Comparison of ENCODE assay signal across 8 cellular contexts in the genomic region with DNA sequence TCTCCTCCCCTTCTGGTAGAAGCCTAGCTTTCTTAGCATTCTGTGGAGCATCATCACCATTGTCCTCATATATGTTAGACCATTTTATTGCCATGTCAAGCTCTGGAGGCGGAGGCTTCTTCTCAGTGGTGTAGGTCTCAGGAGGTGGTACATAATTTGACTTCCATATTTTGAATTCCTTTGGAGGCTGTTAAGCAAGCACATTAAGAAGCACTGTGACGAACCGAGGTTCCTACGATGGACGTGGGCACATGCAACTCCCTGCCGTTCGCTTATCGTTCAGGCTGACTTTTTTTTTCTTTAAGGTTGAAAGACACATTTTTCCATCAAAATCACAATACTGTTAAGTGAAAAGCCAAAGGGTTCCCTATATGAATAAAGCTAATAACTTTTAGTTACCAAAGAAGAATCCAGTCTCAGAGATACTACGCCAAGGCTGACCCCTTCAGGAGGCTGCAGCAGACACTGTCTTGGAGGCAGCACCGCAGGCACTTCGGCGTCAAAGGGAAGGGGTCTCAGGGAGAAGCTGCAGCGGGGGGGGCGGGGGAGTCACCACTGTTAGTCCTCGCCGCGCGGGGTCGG. TPM values are rescaled to one million over a fixed set of nuclear protein-coding genes. Genes with fewer than 3 reads are reported as not detected.
DNase-seq lines count a peak whose midpoint lies in the region; ATAC-seq, FAIRE-seq and TF ChIP-seq lines count a peak whose summit lies in the region.

No MANE protein-coding gene starts in this region.

- H3K4ac ChIP-seq in IMR-90 (ENCODE audit: low read depth, low read length), result peak overlapping the region; percentile 34; the same call in 1 of the 2 replicates

- H3K79me1 ChIP-seq in IMR-90 (ENCODE audit: low read depth in 1 of 2, low read length in 2 of 2), result peaks cover 12 to 22% of the 10 kb centered on the region in 2 experiments

- intact Hi-C loops in IMR-90 (cut with micrococcal nuclease), result loop anchor here (1.0 to 2.0 kb wide), 3 partner anchors 58 to 313 kb away; partner anchors contain the start of gene SYDE2
- intact Hi-C loops in mucosa of descending colon (cut with DNase I, micrococcal nuclease), result loop anchor here (5.0 to 10.0 kb wide), 3 partner anchors 54 to 314 kb away; partner anchors contain the start of gene SYDE2 (in 1 of the 2)

- no peak for DNase-seq in AG04449 (ENCODE audit: low read depth, low spot score)
- DNase-seq in IMR-90, result no peak
- DNase-seq in bronchial epithelial cell (ENCODE audit: low read depth), result no peak
- DNase-seq in mucosa of descending colon, result no peak
- DNase-seq in DMS153 (lab: John Stamatoyannopoulos, UW), result no peak

- TSS peak; percentile 29 for BruUV-seq in IMR-90 (replicated peaks; lab: Mats Ljungman, UMichigan)

- in situ Hi-C loops in IMR-90 (cut with MboI; ENCODE audit: low sequenced_read_pairs), result loop anchor here (5.0 kb wide), 1 partner anchor 311 kb away; no protein-coding TSS in a partner anchor

- H3K27ac ChIP-seq in IMR-90 (ENCODE audit: insufficient read depth, low read length), result peak overlapping the region; percentile 85

- H2AK5ac ChIP-seq in IMR-90 (ENCODE audit: low read depth, low read length), result 0 out of 2 replicates have a peak overlapping the region, but pooled peaks have one; percentile 90

- dilution Hi-C loops in IMR-90 (cut with HindIII; ENCODE audit: low sequenced_read_pairs, unreplicated experiment), result no loop called here

- H4K91ac ChIP-seq in IMR-90 (ENCODE audit: insufficient read depth, low read depth, low read length), result no peak overlapping the region

- H3K36me3 ChIP-seq in IMR-90 (ENCODE audit: control insufficient read depth, insufficient read depth, low read length) (peaks cover 6% of the 10 kb centered on the region), bronchial epithelial cell (ENCODE audit: control insufficient read depth, insufficient read depth, low read length) (peaks cover 3% of the 10 kb centered on the region), mucosa of descending colon (ENCODE audit: low read depth) (no peaks in the 10 kb centered on the region)

- peak overlapping the region; percentile 88 for H2AK9ac ChIP-seq in IMR-90 (replicated peaks; ENCODE audit: low read depth, low read length, poor library complexity)

- H4K8ac ChIP-seq in IMR-90 (ENCODE audit: low read depth in 2 of 2, low read length in 2 of 2), result no peak overlapping the region; a peak in 1 of 4 replicates

- H3K4me2 ChIP-seq in IMR-90 (ENCODE audit: low read depth, low read length), result peak overlapping the region; percentile 99

- TF ChIP-seq POLR2A in IMR-90 (IDR thresholded peaks at IDR 0.05; ENCODE audit: low read depth, low read length), result no peak

- no peak overlapping the region for H4K5ac ChIP-seq in IMR-90 (ENCODE audit: low read depth, low read length)

- peak overlapping the region; percentile 93 for H3K4me3 ChIP-seq in AG04449 (ENCODE audit: low read depth, low read length)
- peak overlapping the region; percentile 83 for H3K4me3 ChIP-seq in IMR-90 (ENCODE audit: insufficient read depth, low read depth, low read length)
- H3K4me3 ChIP-seq in bronchial epithelial cell (ENCODE audit: low read depth, low read length), result peak overlapping the region; percentile 99
- H3K4me3 ChIP-seq in mucosa of descending colon, result peak overlapping the region; percentile 97

- H3K23ac ChIP-seq in IMR-90 (ENCODE audit: low read depth, low read length), result peak overlapping the region; percentile 13; the same call in 1 of the 2 replicates

- WGBS in IMR-90 (ENCODE audit: extremely low coverage in 2 of 2, insufficient read length in 1 of 2), 2 experiments, result 4% methylated on average over 9 of the region's 19 CpGs; no CpG with 5 or more reads in 1 of the 2 experiments

- H2BK5ac ChIP-seq in IMR-90 (ENCODE audit: low read depth, low read length, poor library complexity, severe bottlenecking), result peak overlapping the region; percentile 32

- no peak overlapping the region; the same call in 1 of the 2 replicates for H3K56ac ChIP-seq in IMR-90 (ENCODE audit: extremely low read depth, insufficient read depth, low read length)

- ATAC-seq in IMR-90 (ENCODE audit: low read depth), result peak; percentile 6
- peak; percentile 15 for ATAC-seq in mucosa of descending colon
- ATAC-seq in HG02588 (IDR thresholded peaks at IDR 0.05; ENCODE audit: unreplicated experiment), result no peak
- no peak for ATAC-seq in HG03565 (IDR thresholded peaks at IDR 0.05; ENCODE audit: unreplicated experiment)
- no peak for ATAC-seq in GM18858 (IDR thresholded peaks at IDR 0.05; ENCODE audit: unreplicated experiment)

- H3K9ac ChIP-seq in IMR-90 (ENCODE audit: low read depth, low read length), result peak overlapping the region; percentile 96

- no peak for TF ChIP-seq RAD21 in IMR-90 (IDR thresholded peaks at IDR 0.05; ENCODE audit: low read length)

- peaks cover 3% of the 10 kb centered on the region; the same call in 1 of the 2 replicates for H3K4me1 ChIP-seq in IMR-90 (ENCODE audit: control insufficient read depth, insufficient read depth, low read length)
- peaks cover 21% of the 10 kb centered on the region for H3K4me1 ChIP-seq in mucosa of descending colon (ENCODE audit: low read depth)

- H2BK15ac ChIP-seq in IMR-90 (ENCODE audit: low read depth, low read length), result no peak overlapping the region

- H2BK20ac ChIP-seq in IMR-90 (ENCODE audit: low read depth, low read length), result no peak overlapping the region

- 0 out of 2 replicates have a peak, but pooled peaks cover 2% of the 10 kb centered on the region for H3K9me1 ChIP-seq in IMR-90 (ENCODE audit: insufficient read depth, low read length)

- no peaks in the 10 kb centered on the region for H3K27me3 ChIP-seq in IMR-90 (ENCODE audit: control insufficient read depth, insufficient read depth, low read length)
- no peaks in the 10 kb centered on the region for H3K27me3 ChIP-seq in bronchial epithelial cell (ENCODE audit: control insufficient read depth, insufficient read depth, low read length)

- H4K20me1 ChIP-seq in IMR-90 (ENCODE audit: insufficient read depth, low read length), result peaks cover 13% of the 10 kb centered on the region; the same call in 1 of the 2 replicates

- CTCF ChIA-PET in AG04449 (lab: Yijun Ruan, JAX), result interaction anchor here (0.6 to 20.6 kb wide), 47 partner anchors 9 to 435 kb away, joined by 3 to 675 read pairs (median 5); partner anchors contain the start of genes BCL10 and SYDE2
- CTCF ChIA-PET in IMR-90 (lab: Yijun Ruan, JAX), result interaction anchor here (0.6 to 3.1 kb wide), 15 partner anchors 10 to 1134 kb away, joined by 3 to 38 read pairs (median 4); partner anchors contain the start of gene BCL10

- no peak overlapping the region for H3K18ac ChIP-seq in IMR-90 (ENCODE audit: low read depth, low read length)

- no peak overlapping the region for H2BK120ac ChIP-seq in IMR-90 (ENCODE audit: low read depth, low read length)

- peak; percentile 9 for TF ChIP-seq CTCF in AG04449 (IDR thresholded peaks at IDR 0.05; ENCODE audit: insufficient read depth, low read length, missing control alignments)
- peak; percentile 15; the same call in 1 of the 2 replicates for TF ChIP-seq CTCF in IMR-90 (conservative IDR thresholded peaks at IDR 0.05; ENCODE audit: low read depth, low read length)
- no peak for TF ChIP-seq CTCF in bronchial epithelial cell (IDR thresholded peaks at IDR 0.05; ENCODE audit: insufficient read depth, low read length, severe bottlenecking)
- no peak for TF ChIP-seq CTCF in mucosa of descending colon (IDR thresholded peaks at IDR 0.05)

- H3K14ac ChIP-seq in IMR-90 (replicated peaks; ENCODE audit: low read depth, low read length), result peak overlapping the region; percentile 68; the same call in 1 of the 2 replicates

- H3K9me3 ChIP-seq in IMR-90 (ENCODE audit: control insufficient read depth, insufficient read depth, low read length), result no peaks in the 10 kb centered on the region
- no peaks in the 10 kb centered on the region for H3K9me3 ChIP-seq in mucosa of descending colon

- peak overlapping the region; percentile 97 for H2AFZ ChIP-seq in IMR-90 (replicated peaks; ENCODE audit: low read length, poor library complexity)

- FAIRE-seq in bronchial epithelial cell (lab: Jason Lieb, UNC), result no peak

- POLR2A ChIA-PET in AG04449 (lab: Yijun Ruan, JAX) (interaction anchor here (1.2 to 2.2 kb wide), 4 partner anchors 11 to 314 kb away, joined by 3 to 10 read pairs (median 4); partner anchors contain the start of gene BCL10), IMR-90 (lab: Charles Lee; ENCODE audit: unreplicated experiment) (interaction anchor here (0.9 kb wide), 1 partner anchor 55 kb away, joined by 4 read pairs; no protein-coding TSS in a partner anchor)

TF ChIP-seq in IMR-90, 13 proteins besides CTCF, POLR2A, EP300 and RAD21 (continues in another document):
- no peak for TF ChIP-seq MXI1 (IDR thresholded peaks at IDR 0.05; ENCODE audit: borderline replicate concordance, low read depth, low read length)
- TF ChIP-seq RCOR1 (IDR thresholded peaks at IDR 0.05; ENCODE audit: insufficient replicate concordance, low read length), result no peak
- no peak for TF ChIP-seq BHLHE40 (IDR thresholded peaks at IDR 0.05; ENCODE audit: low read depth, low read length)
- TF ChIP-seq CEBPB (IDR thresholded peaks at IDR 0.05; ENCODE audit: low read depth, low read length), result 0 out of 2 replicates have a peak, but pooled peaks have one; percentile 8

RNA-seq across cellular contexts. Expression of gene C1orf52, which starts 0.8 kb away (rescaled TPM):
- total RNA-seq in IMR-90 (2012; rRNA removed) (16.3 and 23.1 TPM in 2 replicates), bronchial epithelial cell (11.1 and 12.5 TPM in 2 replicates), mucosa of descending colon (10 to 100 TPM; 17.4 to 24.7 (median 19.2) TPM)
- 31.3 and 33.5 TPM in 2 replicates for polyA plus RNA-seq in IMR-90 (2012; rRNA removed)
- 22.6 and 25.9 TPM in 2 replicates for polyA plus RNA-seq in IMR-90 (2012; cell fraction: cytosol; rRNA removed)
- 36.7 and 40.2 TPM in 2 replicates for polyA plus RNA-seq in IMR-90 (2012; cell fraction: nucleus; rRNA removed; ENCODE audit: low replicate concordance)

RNA-seq across cellular contexts. Expression of gene BCL10, which starts 17.8 kb away (rescaled TPM):
- total RNA-seq in IMR-90 (2012; rRNA removed) (30.5 and 51.4 TPM in 2 replicates), bronchial epithelial cell (31.3 and 46.1 TPM in 2 replicates), mucosa of descending colon (100 to 1,000 TPM in 2 of 3 donors, 10 to 100 TPM in 1; 63.5 to 128 (median 121) TPM)
- 11.2 and 15.3 TPM in 2 replicates for polyA plus RNA-seq in IMR-90 (2012; rRNA removed)
- 3.2 and 4.2 TPM in 2 replicates for polyA plus RNA-seq in IMR-90 (2012; cell fraction: cytosol; rRNA removed)
- 4.7 and 10.9 TPM in 2 replicates for polyA plus RNA-seq in IMR-90 (2012; cell fraction: nucleus; rRNA removed; ENCODE audit: low replicate concordance)

RNA-seq across cellular contexts. Expression of gene SYDE2, which starts 57.8 kb away (rescaled TPM):
- total RNA-seq in IMR-90 (2012; rRNA removed) (10.0 and 11.7 TPM in 2 replicates), bronchial epithelial cell (3.2 and 4.7 TPM in 2 replicates), mucosa of descending colon (10 to 100 TPM in 1 of 3 donors, 1 to 10 TPM in 2; 9.0 to 42.1 (median 9.9) TPM)
- polyA plus RNA-seq in IMR-90 (2012; rRNA removed), result 1.7 and 1.8 TPM in 2 replicates
- polyA plus RNA-seq in IMR-90 (2012; cell fraction: cytosol; rRNA removed), result 0.53 and 0.58 TPM in 2 replicates
- 1.1 and 2.6 TPM in 2 replicates for polyA plus RNA-seq in IMR-90 (2012; cell fraction: nucleus; rRNA removed; ENCODE audit: low replicate concordance)

Comparison
In these comparisons a context has a peak if more than half of its experiments do, and no peak if none do; other contexts are left out.
1. CTCF ChIP-seq: peak in AG04449 (single experiment) and IMR-90 (single experiment); none in bronchial epithelial cell (single experiment) and mucosa of descending colon (single experiment).
2. ATAC-seq: peak in IMR-90 (single experiment) and mucosa of descending colon (single experiment); none in HG02588 (single experiment), HG03565 (single experiment) and GM18858 (single experiment).
3. Peak in every context shown above with its lines, with median percentiles within 50 percentile points of each other: H3K4me3 ChIP-seq.